Comparison of ENCODE assay signal across 1 cellular context in genomic region chr1:40868051-40868723, GRCh38.
A peak's percentile ranks its signal among the peaks of the same experiment; 100 is the strongest.
TF ChIP-seq lines count a peak whose summit lies in the region.

No MANE protein-coding gene starts in this region.

TF ChIP-seq in HepG2, 621 proteins besides CTCF, POLR2A, EP300 and RAD21 (continued from another document):
- TF ChIP-seq, protein P1, sequence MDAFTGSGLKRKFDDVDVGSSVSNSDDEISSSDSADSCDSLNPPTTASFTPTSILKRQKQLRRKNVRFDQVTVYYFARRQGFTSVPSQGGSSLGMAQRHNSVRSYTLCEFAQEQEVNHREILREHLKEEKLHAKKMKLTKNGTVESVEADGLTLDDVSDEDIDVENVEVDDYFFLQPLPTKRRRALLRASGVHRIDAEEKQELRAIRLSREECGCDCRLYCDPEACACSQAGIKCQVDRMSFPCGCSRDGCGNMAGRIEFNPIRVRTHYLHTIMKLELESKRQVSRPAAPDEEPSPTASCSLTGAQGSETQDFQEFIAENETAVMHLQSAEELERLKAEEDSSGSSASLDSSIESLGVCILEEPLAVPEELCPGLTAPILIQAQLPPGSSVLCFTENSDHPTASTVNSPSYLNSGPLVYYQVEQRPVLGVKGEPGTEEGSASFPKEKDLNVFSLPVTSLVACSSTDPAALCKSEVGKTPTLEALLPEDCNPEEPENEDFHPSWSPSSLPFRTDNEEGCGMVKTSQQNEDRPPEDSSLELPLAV (CRISPR knock-in tag; conservative IDR thresholded peaks at IDR 0.05; ENCODE audit: low read depth), result no peak
- TF ChIP-seq, protein P2, sequence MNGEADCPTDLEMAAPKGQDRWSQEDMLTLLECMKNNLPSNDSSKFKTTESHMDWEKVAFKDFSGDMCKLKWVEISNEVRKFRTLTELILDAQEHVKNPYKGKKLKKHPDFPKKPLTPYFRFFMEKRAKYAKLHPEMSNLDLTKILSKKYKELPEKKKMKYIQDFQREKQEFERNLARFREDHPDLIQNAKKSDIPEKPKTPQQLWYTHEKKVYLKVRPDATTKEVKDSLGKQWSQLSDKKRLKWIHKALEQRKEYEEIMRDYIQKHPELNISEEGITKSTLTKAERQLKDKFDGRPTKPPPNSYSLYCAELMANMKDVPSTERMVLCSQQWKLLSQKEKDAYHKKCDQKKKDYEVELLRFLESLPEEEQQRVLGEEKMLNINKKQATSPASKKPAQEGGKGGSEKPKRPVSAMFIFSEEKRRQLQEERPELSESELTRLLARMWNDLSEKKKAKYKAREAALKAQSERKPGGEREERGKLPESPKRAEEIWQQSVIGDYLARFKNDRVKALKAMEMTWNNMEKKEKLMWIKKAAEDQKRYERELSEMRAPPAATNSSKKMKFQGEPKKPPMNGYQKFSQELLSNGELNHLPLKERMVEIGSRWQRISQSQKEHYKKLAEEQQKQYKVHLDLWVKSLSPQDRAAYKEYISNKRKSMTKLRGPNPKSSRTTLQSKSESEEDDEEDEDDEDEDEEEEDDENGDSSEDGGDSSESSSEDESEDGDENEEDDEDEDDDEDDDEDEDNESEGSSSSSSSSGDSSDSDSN (CRISPR knock-in tag; IDR thresholded peaks at IDR 0.05), result no peak
- TF ChIP-seq DNMT3B (CRISPR knock-in tag; conservative IDR thresholded peaks at IDR 0.05) (no peak), PRDM10 (CRISPR knock-in tag; IDR thresholded peaks at IDR 0.05; ENCODE audit: low read depth) (peak; percentile 44; the same call in 1 of the 2 replicates), MAFG (CRISPR knock-in tag; IDR thresholded peaks at IDR 0.05) (no peak), ZNF713 (CRISPR knock-in tag; IDR thresholded peaks at IDR 0.05) (no peak), PLSCR1 (CRISPR knock-in tag; IDR thresholded peaks at IDR 0.05; ENCODE audit: borderline replicate concordance) (no peak), ZNF501 (CRISPR knock-in tag; IDR thresholded peaks at IDR 0.05) (no peak), HDAC6 (IDR thresholded peaks at IDR 0.05; ENCODE audit: low read depth, low read length) (no peak), GATAD2A (CRISPR knock-in tag; IDR thresholded peaks at IDR 0.05) (peak; percentile 76), SOX5 (CRISPR knock-in tag; IDR thresholded peaks at IDR 0.05; ENCODE audit: borderline replicate concordance) (peak; percentile 80), HMG20A (CRISPR knock-in tag; IDR thresholded peaks at IDR 0.05; ENCODE audit: borderline replicate concordance) (peak; percentile 74; the same call in 1 of the 2 replicates), ZNF780A (CRISPR knock-in tag; IDR thresholded peaks at IDR 0.05) (no peak), MLLT10 (CRISPR knock-in tag; IDR thresholded peaks at IDR 0.05) (no peak), CREB1 (IDR thresholded peaks at IDR 0.05) (no peak), CREB1 (CRISPR knock-in tag; IDR thresholded peaks at IDR 0.05) (peak; percentile 47; the same call in 1 of the 2 replicates), KLF12 (CRISPR knock-in tag; IDR thresholded peaks at IDR 0.05; ENCODE audit: borderline replicate concordance) (no peak), TEAD3 (CRISPR knock-in tag; optimal IDR thresholded peaks at IDR 0.05; ENCODE audit: borderline replicate concordance) (peak; percentile 30), FOXP1 (IDR thresholded peaks at IDR 0.05) (no peak), FOXP1 (CRISPR knock-in tag; IDR thresholded peaks at IDR 0.05) (peak; percentile 29; the same call in 1 of the 2 replicates), HNRNPUL1 (IDR thresholded peaks at IDR 0.05; ENCODE audit: low read depth, low read length) (no peak), ZSCAN12 (CRISPR knock-in tag; IDR thresholded peaks at IDR 0.05) (no peak), THAP11 (CRISPR knock-in tag; IDR thresholded peaks at IDR 0.05) (peak; percentile 32; the same call in 1 of the 2 replicates), POGZ (CRISPR knock-in tag; IDR thresholded peaks at IDR 0.05) (no peak), ZNF530 (CRISPR knock-in tag; IDR thresholded peaks at IDR 0.05; ENCODE audit: low read depth) (no peak), TFE3 (CRISPR knock-in tag; IDR thresholded peaks at IDR 0.05) (peak; percentile 83)
- TF ChIP-seq, protein P3, sequence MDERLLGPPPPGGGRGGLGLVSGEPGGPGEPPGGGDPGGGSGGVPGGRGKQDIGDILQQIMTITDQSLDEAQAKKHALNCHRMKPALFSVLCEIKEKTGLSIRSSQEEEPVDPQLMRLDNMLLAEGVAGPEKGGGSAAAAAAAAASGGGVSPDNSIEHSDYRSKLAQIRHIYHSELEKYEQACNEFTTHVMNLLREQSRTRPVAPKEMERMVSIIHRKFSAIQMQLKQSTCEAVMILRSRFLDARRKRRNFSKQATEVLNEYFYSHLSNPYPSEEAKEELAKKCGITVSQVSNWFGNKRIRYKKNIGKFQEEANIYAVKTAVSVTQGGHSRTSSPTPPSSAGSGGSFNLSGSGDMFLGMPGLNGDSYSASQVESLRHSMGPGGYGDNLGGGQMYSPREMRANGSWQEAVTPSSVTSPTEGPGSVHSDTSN (CRISPR knock-in tag; IDR thresholded peaks at IDR 0.05), result no peak
- TF ChIP-seq, protein P4, sequence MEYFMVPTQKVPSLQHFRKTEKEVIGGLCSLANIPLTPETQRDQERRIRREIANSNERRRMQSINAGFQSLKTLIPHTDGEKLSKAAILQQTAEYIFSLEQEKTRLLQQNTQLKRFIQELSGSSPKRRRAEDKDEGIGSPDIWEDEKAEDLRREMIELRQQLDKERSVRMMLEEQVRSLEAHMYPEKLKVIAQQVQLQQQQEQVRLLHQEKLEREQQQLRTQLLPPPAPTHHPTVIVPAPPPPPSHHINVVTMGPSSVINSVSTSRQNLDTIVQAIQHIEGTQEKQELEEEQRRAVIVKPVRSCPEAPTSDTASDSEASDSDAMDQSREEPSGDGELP (IDR thresholded peaks at IDR 0.05; ENCODE audit: borderline replicate concordance, low read depth), result no peak; the same call in 1 of the 2 replicates
